Comparison of ENCODE assay signal across 11 cellular contexts in the genomic region with DNA sequence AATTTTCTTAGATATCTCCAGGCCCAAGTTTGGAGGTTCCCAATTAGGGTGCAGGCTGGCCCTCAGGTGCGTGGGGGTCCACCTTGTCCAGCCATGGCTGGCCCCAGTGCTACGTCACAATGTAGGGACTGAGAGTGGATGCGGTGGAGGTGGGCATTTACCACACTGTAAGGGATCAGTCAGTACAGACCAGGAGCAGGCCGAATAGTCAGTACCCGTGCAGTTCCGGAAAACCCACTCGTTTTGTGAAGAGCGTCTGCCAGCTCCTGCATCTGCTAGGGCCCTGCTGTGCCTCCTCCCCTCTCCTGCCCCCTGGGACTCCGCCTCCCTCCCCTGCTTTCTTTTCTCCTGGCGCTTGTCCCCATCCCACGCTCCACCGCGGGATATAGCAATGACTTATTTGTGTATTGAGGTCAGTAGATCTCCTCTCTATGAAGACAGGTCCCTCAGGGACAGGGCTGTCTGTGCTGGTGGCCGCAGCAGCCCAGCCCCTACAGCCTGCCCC. TPM values are rescaled to one million over a fixed set of nuclear protein-coding genes. Genes with fewer than 3 reads are reported as not detected.
DNase-seq lines count a peak whose midpoint lies in the region; ATAC-seq and TF ChIP-seq lines count a peak whose summit lies in the region.
"Had no signal": no experiment of that assay in that cellular context is flagged by ENCODE, and none has a peak within 500 bp of the region (broad histone marks: within the 10 kb centered on the region; RNA-seq: fewer than 3 reads in every experiment).

No MANE protein-coding gene starts in this region.

- H3K9ac ChIP-seq in SK-N-MC (ENCODE audit: insufficient read length), result peak overlapping the region; percentile 53

- DNase-seq in NCI-H82 (lab: John Stamatoyannopoulos, UW), result peak; percentile 39
- DNase-seq in NCI-H82 treated with DMSO at 0.1 percent for 48 hours (lab: John Stamatoyannopoulos, UW; ENCODE audit: unreplicated experiment), result no peak
- DNase-seq in SK-N-MC (ENCODE audit: low read depth, low spot score), result no peak
- peak; percentile 12 to 56 for DNase-seq in foreskin fibroblast
- no peak for DNase-seq in upper lobe of right lung
- DNase-seq in NK-92 (lab: John Stamatoyannopoulos, UW; ENCODE audit: unreplicated experiment), result no peak
- DNase-seq: activated CD4-positive, alpha-beta T cell treated with anti-CD3 and anti-CD28 coated beads, Interleukin-2, amount 50 U/mL, for 48 hours; NCI-H1048 had no signal

- TF ChIP-seq CTCF in foreskin fibroblast (IDR thresholded peaks at IDR 0.05; ENCODE audit: low read depth, low read length) (no peak), upper lobe of right lung (IDR thresholded peaks at IDR 0.05) (no peak)

- H3K4me1 ChIP-seq in upper lobe of right lung, result no peaks in the 10 kb centered on the region

- ATAC-seq in upper lobe of right lung (peak; percentile 14), HG02798 (IDR thresholded peaks at IDR 0.05; ENCODE audit: poor library complexity, unreplicated experiment) (no peak), HG02840 (IDR thresholded peaks at IDR 0.05; ENCODE audit: low FRiP score, unreplicated experiment) (no peak)

- H3K36me3 ChIP-seq in SK-N-MC (ENCODE audit: insufficient read depth, low read length), result no peaks in the 10 kb centered on the region
- H3K36me3 ChIP-seq in upper lobe of right lung, result no peaks in the 10 kb centered on the region

- peaks cover 8% of the 10 kb centered on the region for H3K27me3 ChIP-seq in upper lobe of right lung
- H3K27me3 ChIP-seq: dorsolateral prefrontal cortex had no signal

- no peaks in the 10 kb centered on the region for H3K9me3 ChIP-seq in SK-N-MC (ENCODE audit: low read depth, low read length)
- no peaks in the 10 kb centered on the region for H3K9me3 ChIP-seq in upper lobe of right lung

- H3K27ac ChIP-seq in SK-N-MC (peak overlapping the region; percentile 89), upper lobe of right lung (no peak overlapping the region)

- intact Hi-C loops in upper lobe of right lung (cut with DNase I), result no loop called here

- H3K4me3 ChIP-seq in SK-N-MC, result peak overlapping the region; percentile 70
- H3K4me3 ChIP-seq in foreskin fibroblast (ENCODE audit: low read depth in 1 of 2, low read length in 2 of 2), result no peak overlapping the region
- no peak overlapping the region for H3K4me3 ChIP-seq in upper lobe of right lung

RNA-seq across cellular contexts. Expression of a gene that starts 50.4 kb away (rescaled TPM):
- 11.5 TPM for total RNA-seq in upper lobe of right lung

RNA-seq across cellular contexts. Expression of a gene that starts 59.5 kb away (rescaled TPM):
- 1.3 TPM for total RNA-seq in upper lobe of right lung

Comparison
In these comparisons a context has a peak if more than half of its experiments do, and no peak if none do; other contexts are left out.
1. DNase-seq: peak in NCI-H82 (single experiment) and foreskin fibroblast (2 of 2); none in NCI-H82 treated with DMSO at 0.1 percent for 48 hours (single experiment), SK-N-MC (single experiment), upper lobe of right lung (single experiment) and NK-92 (single experiment).